ENCODE assay signal across 12 cellular contexts in genomic region chr17:57107498-57108101, GRCh38. TPM values are rescaled to one million over a fixed set of nuclear protein-coding genes. Genes with fewer than 3 reads are reported as not detected.
DNase-seq lines count a peak whose midpoint lies in the region; ATAC-seq and TF ChIP-seq lines count a peak whose summit lies in the region.
"Had no signal": no experiment of that assay in that cellular context is flagged by ENCODE, and none has a peak within 500 bp of the region (broad histone marks: within the 10 kb centered on the region; RNA-seq: fewer than 3 reads in every experiment).

No MANE protein-coding gene starts in this region.

- in situ Hi-C loops in Caki2 (cut with HindIII; ENCODE audit: low pct_unique_long_range_greater_than_20kb, low sequenced_read_pairs) = no loop called here
- in situ Hi-C loops in astrocyte of the spinal cord (cut with HindIII; ENCODE audit: low sequenced_read_pairs) = no loop called here

- ATAC-seq in lower lobe of right lung = peak; percentile 88 to 90
- no peak for ATAC-seq in HG03342 (IDR thresholded peaks at IDR 0.05; ENCODE audit: unreplicated experiment)
- no peak for ATAC-seq in HG02571 (IDR thresholded peaks at IDR 0.05; ENCODE audit: unreplicated experiment)
- ATAC-seq in HG03378 (IDR thresholded peaks at IDR 0.05; ENCODE audit: unreplicated experiment) = no peak

- peak overlapping the region; percentile 63 for H3K27ac ChIP-seq in lower lobe of right lung

- no peaks in the 10 kb centered on the region for H3K27me3 ChIP-seq in lower lobe of right lung (ENCODE audit: low read depth)

- DNase-seq in Caki2 (ENCODE audit: low read depth) = peak; percentile 84
- peak; percentile 91 for DNase-seq in LoVo (ENCODE audit: low spot score)
- peak; percentile 65 for DNase-seq in astrocyte of the spinal cord (ENCODE audit: low read depth, low spot score)
- peak; percentile 77 for DNase-seq in lower lobe of right lung
- no peak for DNase-seq in OCI-M1 (lab: John Stamatoyannopoulos, UW)
- DNase-seq: activated CD4-positive, alpha-beta T cell treated with anti-CD3 and anti-CD28 coated beads, Interleukin-2, amount 50 U/mL, for 1 hour; COR-L47; NCI-H526; trophoblast cell had no signal

- H3K4me3 ChIP-seq in astrocyte of the spinal cord (ENCODE audit: low read depth, low read length) (no peak overlapping the region), lower lobe of right lung (no peak overlapping the region)

- H3K36me3 ChIP-seq in lower lobe of right lung = peaks cover 40% of the 10 kb centered on the region

- no peaks in the 10 kb centered on the region for H3K9me3 ChIP-seq in lower lobe of right lung

- peaks cover 39% of the 10 kb centered on the region for H3K4me1 ChIP-seq in lower lobe of right lung

- TF ChIP-seq CTCF in astrocyte of the spinal cord (IDR thresholded peaks at IDR 0.05; ENCODE audit: low read depth, low read length) = no peak
- no peak for TF ChIP-seq CTCF in lower lobe of right lung (IDR thresholded peaks at IDR 0.05)

- intact Hi-C loops in lower lobe of right lung (cut with DNase I) = no loop called here

RNA-seq across cellular contexts. Expression of gene AKAP1, which starts 22.6 kb away (rescaled TPM):
- 3.2 and 11.5 TPM in 2 replicates for total RNA-seq in Caki2 (2014; rRNA removed; shearing (Covaris generic); ENCODE audit: low replicate concordance)
- total RNA-seq in lower lobe of right lung = 54.5 TPM

Comparison
In these comparisons a context has a peak if more than half of its experiments do, and no peak if none do; other contexts are left out.
1. ATAC-seq: peak in lower lobe of right lung (2 of 2); none in HG03342 (single experiment), HG02571 (single experiment) and HG03378 (single experiment).